Comparison of ENCODE assay signal across 29 cellular contexts in the genomic region with DNA sequence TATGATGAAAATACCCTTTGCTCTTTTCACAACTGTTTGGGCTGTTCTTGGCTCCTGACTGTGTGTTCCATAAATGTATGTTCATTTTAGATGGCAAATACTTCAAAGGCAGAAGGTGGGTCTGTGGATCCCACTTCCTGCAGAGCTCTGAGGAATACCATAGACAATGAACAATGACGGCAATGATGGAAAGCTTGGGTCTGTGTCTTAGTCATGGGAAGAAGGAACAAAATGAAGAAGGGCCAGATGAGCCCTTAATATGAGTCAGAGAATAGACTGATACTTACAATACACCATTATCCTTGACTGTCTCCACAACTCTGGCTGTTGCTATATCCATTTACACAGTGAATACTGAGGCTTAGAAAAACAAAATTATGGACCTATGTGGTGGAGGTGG.
"Had no signal": no experiment of that assay in that cellular context is flagged by ENCODE, and none has a peak within 500 bp of the region (broad histone marks: within the 10 kb centered on the region; RNA-seq: fewer than 3 reads in every experiment).

No MANE protein-coding gene starts in this region.

- H3K4me3 ChIP-seq: heart right ventricle, lower lobe of right lung, mucosa of descending colon, neural progenitor cell, prostate gland, right atrium auricular region, smooth muscle cell, thoracic aorta, transverse colon, upper lobe of right lung had no signal

- H3K27me3 Mint-ChIP-seq: naive B cell; stimulated activated memory B cell treated with anti-CD40 and anti-IgM and Interleukin-4, amounts not matched to agents 10 μg/mL and 1 μg/mL and 100 μg/mL, for 72 hours had no signal

- H2AFZ ChIP-seq: neural progenitor cell, parathyroid adenoma had no signal

- H3K4me2 ChIP-seq: neural progenitor cell, smooth muscle cell had no signal

- H3K9ac ChIP-seq: neural progenitor cell, parathyroid adenoma had no signal

- H3K27ac ChIP-seq: heart right ventricle, lower lobe of right lung, neural progenitor cell, parathyroid adenoma, prostate gland, right atrium auricular region, thoracic aorta, transverse colon, upper lobe of right lung had no signal

- H3K4me1 Mint-ChIP-seq: immature natural killer cell; memory B cell; naive B cell; stimulated activated memory B cell treated with anti-CD40 and anti-IgM and Interleukin-4, amounts not matched to agents 10 μg/mL and 1 μg/mL and 100 μg/mL, for 72 hours had no signal

- H3K4me1 ChIP-seq: heart right ventricle, lower lobe of right lung, prostate gland, transverse colon, upper lobe of right lung had no signal

- DNase-seq: cerebellar nuclear complex; cortex of kidney; effector memory CD8-positive, alpha-beta T cell; foreskin fibroblast; glutamatergic neuron; heart right ventricle; hypothalamus; immature natural killer cell; left ventricle myocardium superior; lower lobe of right lung; mucosa of descending colon; naive B cell; stimulated activated CD4-positive, alpha-beta T cell treated with anti-CD3 and anti-CD28 coated beads, Interleukin-12 subunit alpha, Interleukin-12 subunit beta, amount 100 ng/mL, for 4 hours; stimulated activated CD4-positive, alpha-beta T cell treated with anti-CD3 and anti-CD28 coated beads, Interleukin-1b, Interleukin-23, amount 100 ng/mL, for 48 hours; stimulated activated CD4-positive, alpha-beta T cell treated with anti-CD3 and anti-CD28 coated beads, Interleukin-4, amount 100 ng/mL, for 1 hour; stimulated activated naive CD8-positive, alpha-beta T cell treated with anti-CD3 and anti-CD28 coated beads, Interleukin-15, Interleukin-2, amounts not matched to agents 100 U/mL and 50 U/mL, for 24 hours; transverse colon; upper lobe of right lung had no signal

- H3K4me3 Mint-ChIP-seq: effector memory CD8-positive, alpha-beta T cell; immature natural killer cell; memory B cell; nephron; neural progenitor cell; stimulated activated memory B cell treated with anti-CD40 and anti-IgM and Interleukin-4, amounts not matched to agents 10 μg/mL and 1 μg/mL and 100 μg/mL, for 72 hours had no signal

- ATAC-seq: effector memory CD8-positive, alpha-beta T cell; heart right ventricle; left ventricle myocardium superior; lower lobe of right lung; mucosa of descending colon; sciatic nerve; stimulated activated memory B cell treated with anti-CD40 and anti-IgM and Interleukin-4, amounts not matched to agents 10 μg/mL and 1 μg/mL and 100 μg/mL, for 72 hours; stimulated activated naive CD8-positive, alpha-beta T cell treated with anti-CD3 and anti-CD28 coated beads, Interleukin-15, Interleukin-2, amounts not matched to agents 100 U/mL and 50 U/mL, for 24 hours; upper lobe of right lung had no signal

- H3K27me3 ChIP-seq: neural progenitor cell, right atrium auricular region, transverse colon, upper lobe of right lung had no signal

- H3K9me3 ChIP-seq: heart right ventricle, lower lobe of right lung, mucosa of descending colon, prostate gland, right atrium auricular region, thoracic aorta, transverse colon, upper lobe of right lung had no signal

- H3K36me3 Mint-ChIP-seq: immature natural killer cell; memory B cell; naive B cell; neural progenitor cell; stimulated activated memory B cell treated with anti-CD40 and anti-IgM and Interleukin-4, amounts not matched to agents 10 μg/mL and 1 μg/mL and 100 μg/mL, for 72 hours had no signal

- FAIRE-seq: endometrium had no signal

- H3K9me3 Mint-ChIP-seq: nephron, neural progenitor cell had no signal

- H3K27ac Mint-ChIP-seq: effector memory CD8-positive, alpha-beta T cell; immature natural killer cell; memory B cell; naive B cell; nephron; neural progenitor cell; stimulated activated memory B cell treated with anti-CD40 and anti-IgM and Interleukin-4, amounts not matched to agents 10 μg/mL and 1 μg/mL and 100 μg/mL, for 72 hours had no signal

- H3K36me3 ChIP-seq: heart right ventricle, lower lobe of right lung, neural progenitor cell, prostate gland, right atrium auricular region, thoracic aorta, transverse colon, upper lobe of right lung had no signal
